In the genomic region with DNA sequence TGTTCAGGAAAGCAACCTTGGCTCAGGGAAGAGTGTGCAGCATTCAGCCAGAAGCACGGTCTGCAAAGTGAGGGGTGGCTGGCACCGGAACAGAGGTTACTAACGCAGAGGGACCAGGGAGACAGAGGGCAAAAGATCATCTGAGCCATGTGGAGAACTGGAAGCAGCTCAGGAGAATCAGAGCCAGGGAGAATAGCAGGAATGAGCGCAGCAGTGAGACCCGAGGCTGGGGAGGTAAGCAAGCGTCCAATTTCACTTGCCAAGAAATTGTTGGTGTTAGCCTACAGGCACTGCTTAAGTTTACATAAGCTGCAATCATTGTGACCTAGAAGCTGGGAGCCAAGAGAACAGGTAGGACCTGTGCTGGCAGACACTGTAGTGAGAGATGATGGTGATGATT, we compare ENCODE assay signal across 25 cellular contexts.
"Had no signal": no experiment of that assay in that cellular context is flagged by ENCODE, and none has a peak within 500 bp of the region (broad histone marks: within the 10 kb centered on the region; RNA-seq: fewer than 3 reads in every experiment).

No MANE protein-coding gene starts in this region.

- H3K27me3 ChIP-seq: hepatocyte, pancreas, sigmoid colon, spleen, tibial nerve, upper lobe of right lung had no signal

- H2AFZ ChIP-seq: hepatocyte had no signal

- H3K27ac Mint-ChIP-seq: naive thymus-derived CD8-positive, alpha-beta T cell; nephron; stimulated activated effector memory CD8-positive, alpha-beta T cell treated with anti-CD3 and anti-CD28 coated beads, Interleukin-12 subunit alpha, Interleukin-12 subunit beta, amount 100 ng/mL, for 72 hours; stimulated activated naive CD8-positive, alpha-beta T cell treated with anti-CD3 and anti-CD28 coated beads, Interleukin-15, amount 100 ng/mL, for 72 hours had no signal

- H3K4me2 ChIP-seq: hepatocyte had no signal

- H3K4me1 ChIP-seq: heart right ventricle, lower lobe of right lung, pancreas, prostate gland, sigmoid colon, spleen, tibial nerve, upper lobe of right lung had no signal

- H3K9me3 ChIP-seq: heart right ventricle, lower lobe of right lung, pancreas, prostate gland, sigmoid colon, spleen, tibial nerve, upper lobe of right lung had no signal

- H3K79me2 ChIP-seq: hepatocyte had no signal

- H3K4me3 ChIP-seq: heart right ventricle, hepatocyte, lower lobe of right lung, pancreas, prostate gland, sigmoid colon, spleen, tibial nerve, upper lobe of right lung had no signal

- H3K9me3 Mint-ChIP-seq: nephron had no signal

- H3K4me3 Mint-ChIP-seq: naive thymus-derived CD8-positive, alpha-beta T cell; nephron; stimulated activated effector memory CD8-positive, alpha-beta T cell treated with anti-CD3 and anti-CD28 coated beads, Interleukin-12 subunit alpha, Interleukin-12 subunit beta, amount 100 ng/mL, for 72 hours; stimulated activated naive CD8-positive, alpha-beta T cell treated with anti-CD3 and anti-CD28 coated beads, Interleukin-15, amount 100 ng/mL, for 72 hours had no signal

- H3K36me3 Mint-ChIP-seq: naive thymus-derived CD8-positive, alpha-beta T cell had no signal

- H3K27ac ChIP-seq: heart right ventricle, hepatocyte, lower lobe of right lung, pancreas, prostate gland, sigmoid colon, spleen, tibial nerve, upper lobe of right lung had no signal

- ATAC-seq: heart right ventricle; left ventricle myocardium superior; lower lobe of right lung; naive thymus-derived CD8-positive, alpha-beta T cell; right cardiac atrium; stimulated activated effector memory CD8-positive, alpha-beta T cell treated with anti-CD3 and anti-CD28 coated beads, Interleukin-12 subunit alpha, Interleukin-12 subunit beta, amount 100 ng/mL, for 72 hours; stimulated activated naive CD8-positive, alpha-beta T cell treated with anti-CD3 and anti-CD28 coated beads, Interleukin-15, amount 100 ng/mL, for 72 hours; upper lobe of right lung had no signal

- H3K36me3 ChIP-seq: heart right ventricle, lower lobe of right lung, pancreas, prostate gland, sigmoid colon, spleen, tibial nerve, upper lobe of right lung had no signal

- H3K4me1 Mint-ChIP-seq: naive thymus-derived CD8-positive, alpha-beta T cell; nephron; stimulated activated effector memory CD8-positive, alpha-beta T cell treated with anti-CD3 and anti-CD28 coated beads, Interleukin-12 subunit alpha, Interleukin-12 subunit beta, amount 100 ng/mL, for 72 hours; stimulated activated naive CD8-positive, alpha-beta T cell treated with anti-CD3 and anti-CD28 coated beads, Interleukin-15, amount 100 ng/mL, for 72 hours had no signal

- DNase-seq: heart right ventricle; islet precursor cell; left ventricle myocardium superior; lower lobe of right lung; mammary epithelial cell; mesenchymal stem cell; naive thymus-derived CD8-positive, alpha-beta T cell; nucleus accumbens; pancreas; posterior cingulate gyrus; retina; right cardiac atrium; sigmoid colon; small intestine; spleen; stimulated activated CD4-positive, alpha-beta T cell treated with anti-CD3 and anti-CD28 coated beads, Interleukin-4, amount 100 ng/mL, for 24 hours; stimulated activated naive CD4-positive, alpha-beta T cell; stimulated activated naive CD8-positive, alpha-beta T cell treated with anti-CD3 and anti-CD28 coated beads, Interleukin-15, amount 100 ng/mL, for 72 hours; substantia nigra; upper lobe of right lung had no signal
